ENCODE assay signal across 15 cellular contexts in genomic region chr4:113588895-113589668, GRCh38.
DNase-seq lines count a peak whose midpoint lies in the region; ATAC-seq lines count a peak whose summit lies in the region.
"Had no signal": no experiment of that assay in that cellular context is flagged by ENCODE, and none has a peak within 500 bp of the region (broad histone marks: within the 10 kb centered on the region; RNA-seq: fewer than 3 reads in every experiment).

No MANE protein-coding gene starts in this region.

- H3K27ac Mint-ChIP-seq in T-helper 17 cell: no peak overlapping the region
- peak overlapping the region; percentile 1 for H3K27ac Mint-ChIP-seq in stimulated activated naive B cell treated with anti-CD40 and anti-IgM and Interleukin-4, amounts not matched to agents 10 μg/mL and 1 μg/mL and 100 μg/mL, for 72 hours
- H3K27ac Mint-ChIP-seq: activated CD8-positive, alpha-beta memory T cell treated with anti-CD3 and anti-CD28 coated beads, Interleukin-2, amount 10 ng/mL, durations not matched to agents 7 days and 5 days; nephron progenitor cell had no signal

- peaks cover 45% of the 10 kb centered on the region for H3K36me3 Mint-ChIP-seq in activated T-cell treated with anti-CD3 and anti-CD28 coated beads, Interleukin-2, amount 50 U/mL, for 4 hours (ENCODE audit: insufficient read depth)
- peaks cover 7% of the 10 kb centered on the region for H3K36me3 Mint-ChIP-seq in T-helper 17 cell (ENCODE audit: low read depth)
- peaks cover 29 to 44% of the 10 kb centered on the region in 2 donors for H3K36me3 Mint-ChIP-seq in stimulated activated naive B cell treated with anti-CD40 and anti-IgM and Interleukin-4, amounts not matched to agents 10 μg/mL and 1 μg/mL and 100 μg/mL, for 72 hours

- no peaks in the 10 kb centered on the region for H3K27me3 Mint-ChIP-seq in activated T-cell treated with anti-CD3 and anti-CD28 coated beads, Interleukin-2, amount 50 U/mL, for 4 hours (ENCODE audit: low read depth)
- H3K27me3 Mint-ChIP-seq in T-helper 17 cell: no peaks in the 10 kb centered on the region
- H3K27me3 Mint-ChIP-seq in stimulated activated naive B cell treated with anti-CD40 and anti-IgM and Interleukin-4, amounts not matched to agents 10 μg/mL and 1 μg/mL and 100 μg/mL, for 72 hours: no peaks in the 10 kb centered on the region
- H3K27me3 Mint-ChIP-seq: activated CD8-positive, alpha-beta memory T cell treated with anti-CD3 and anti-CD28 coated beads, Interleukin-2, amount 10 ng/mL, durations not matched to agents 7 days and 5 days had no signal

- ATAC-seq in activated T-cell treated with anti-CD3 and anti-CD28 coated beads, Interleukin-2, amount 50 U/mL, for 4 hours: peak; percentile 59 to 69
- ATAC-seq in HG03025 (IDR thresholded peaks at IDR 0.05; ENCODE audit: low FRiP score, unreplicated experiment) (peak; percentile 70), T-helper 17 cell (peak; percentile 36), HG03175 (IDR thresholded peaks at IDR 0.05; ENCODE audit: unreplicated experiment) (no peak), HG03159 (IDR thresholded peaks at IDR 0.05; ENCODE audit: unreplicated experiment) (no peak)
- peak; percentile 68 to 77 for ATAC-seq in stimulated activated naive B cell treated with anti-CD40 and anti-IgM and Interleukin-4, amounts not matched to agents 10 μg/mL and 1 μg/mL and 100 μg/mL, for 72 hours (replicated peaks)
- ATAC-seq: activated CD8-positive, alpha-beta memory T cell treated with anti-CD3 and anti-CD28 coated beads, Interleukin-2, amount 10 ng/mL, durations not matched to agents 7 days and 5 days had no signal

- H3K9me3 ChIP-seq in T-helper 17 cell (ENCODE audit: control insufficient read depth, low read length, poor library complexity, severe bottlenecking): no peaks in the 10 kb centered on the region
- H3K9me3 ChIP-seq: tibial artery had no signal

- no peak overlapping the region for H3K4me3 Mint-ChIP-seq in activated T-cell treated with anti-CD3 and anti-CD28 coated beads, Interleukin-2, amount 50 U/mL, for 4 hours
- H3K4me3 Mint-ChIP-seq in T-helper 17 cell: no peak overlapping the region
- no peak overlapping the region for H3K4me3 Mint-ChIP-seq in stimulated activated naive B cell treated with anti-CD40 and anti-IgM and Interleukin-4, amounts not matched to agents 10 μg/mL and 1 μg/mL and 100 μg/mL, for 72 hours
- H3K4me3 Mint-ChIP-seq: activated CD8-positive, alpha-beta memory T cell treated with anti-CD3 and anti-CD28 coated beads, Interleukin-2, amount 10 ng/mL, durations not matched to agents 7 days and 5 days; nephron progenitor cell had no signal

- no peaks in the 10 kb centered on the region for H3K9me3 Mint-ChIP-seq in activated T-cell treated with anti-CD3 and anti-CD28 coated beads, Interleukin-2, amount 50 U/mL, for 4 hours
- peaks cover 0 to 6% of the 10 kb centered on the region in 2 donors for H3K9me3 Mint-ChIP-seq in stimulated activated naive B cell treated with anti-CD40 and anti-IgM and Interleukin-4, amounts not matched to agents 10 μg/mL and 1 μg/mL and 100 μg/mL, for 72 hours
- H3K9me3 Mint-ChIP-seq: nephron progenitor cell had no signal

- DNase-seq in activated T-cell treated with anti-CD3 and anti-CD28 coated beads, Interleukin-2, amount 50 U/mL, for 4 hours: no peak
- DNase-seq in activated T-cell treated with anti-CD3 and anti-CD28 coated beads, Interleukin-2, amount 50 U/mL, for 1 hour: no peak
- DNase-seq in T-helper 17 cell (no peak), glomerular visceral epithelial cell (ENCODE audit: extremely low spot score) (no peak)
- no peak for DNase-seq in stimulated activated naive B cell treated with anti-CD40 and anti-IgM and Interleukin-4, amounts not matched to agents 10 μg/mL and 1 μg/mL and 100 μg/mL, for 72 hours
- DNase-seq: activated CD8-positive, alpha-beta memory T cell treated with anti-CD3 and anti-CD28 coated beads, Interleukin-2, amount 10 ng/mL, durations not matched to agents 7 days and 5 days; aorta; Calu3; effector CD4-positive, alpha-beta T cell; nephron progenitor cell; PC-9; tibial artery had no signal

- peaks cover 41% of the 10 kb centered on the region for H3K4me1 Mint-ChIP-seq in activated T-cell treated with anti-CD3 and anti-CD28 coated beads, Interleukin-2, amount 50 U/mL, for 4 hours (ENCODE audit: low read depth)
- peaks cover 9% of the 10 kb centered on the region for H3K4me1 Mint-ChIP-seq in T-helper 17 cell
- peaks cover 37 to 75% of the 10 kb centered on the region in 2 donors for H3K4me1 Mint-ChIP-seq in stimulated activated naive B cell treated with anti-CD40 and anti-IgM and Interleukin-4, amounts not matched to agents 10 μg/mL and 1 μg/mL and 100 μg/mL, for 72 hours

Comparison
In these comparisons a context has a peak if more than half of its experiments do, and no peak if none do; other contexts are left out.
1. ATAC-seq: peak in activated T-cell treated with anti-CD3 and anti-CD28 coated beads, Interleukin-2, amount 50 U/mL, for 4 hours (2 of 2), HG03025 (single experiment), T-helper 17 cell (single experiment) and stimulated activated naive B cell treated with anti-CD40 and anti-IgM and Interleukin-4, amounts not matched to agents 10 μg/mL and 1 μg/mL and 100 μg/mL, for 72 hours (2 of 2); none in HG03175 (single experiment) and HG03159 (single experiment).